1 cellular context compared by ENCODE assay signal in genomic region chr5:55324006-55324405, GRCh38.
TF ChIP-seq lines count a peak whose summit lies in the region.

No MANE protein-coding gene starts in this region.

TF ChIP-seq in HepG2, 621 proteins besides CTCF, POLR2A, EP300 and RAD21:
- TF ChIP-seq KMT2B (CRISPR knock-in tag; IDR thresholded peaks at IDR 0.05) (no peak), FOXP1 (IDR thresholded peaks at IDR 0.05) (no peak), FOXP1 (CRISPR knock-in tag; IDR thresholded peaks at IDR 0.05) (peak; percentile 38; the same call in 1 of the 2 replicates), FOXP4 (CRISPR knock-in tag; IDR thresholded peaks at IDR 0.05) (0 out of 2 replicates have a peak, but pooled peaks have one; percentile 26), SOX6 (IDR thresholded peaks at IDR 0.05) (no peak), SOX6 (CRISPR knock-in tag; IDR thresholded peaks at IDR 0.05) (peak; percentile 33; the same call in 1 of the 2 replicates), SOX5 (CRISPR knock-in tag; IDR thresholded peaks at IDR 0.05; ENCODE audit: borderline replicate concordance) (peak; percentile 55; the same call in 1 of the 2 replicates), PAXIP1 (CRISPR knock-in tag; conservative IDR thresholded peaks at IDR 0.05) (peak; percentile 40; the same call in 1 of the 2 replicates), HOXA3 (CRISPR knock-in tag; IDR thresholded peaks at IDR 0.05) (no peak), FOXA1 (IDR thresholded peaks at IDR 0.05) (no peak), FOXA1 (CRISPR knock-in tag; IDR thresholded peaks at IDR 0.05) (peak; percentile 51), ZNF644 (CRISPR knock-in tag; IDR thresholded peaks at IDR 0.05; ENCODE audit: low read depth) (0 out of 2 replicates have a peak, but pooled peaks have one; percentile 24), SMAD9 (CRISPR knock-in tag; IDR thresholded peaks at IDR 0.05) (no peak), ZNF136 (CRISPR knock-in tag; IDR thresholded peaks at IDR 0.05; ENCODE audit: low read depth) (no peak), DR1 (CRISPR knock-in tag; IDR thresholded peaks at IDR 0.05) (no peak), GATAD2A (CRISPR knock-in tag; IDR thresholded peaks at IDR 0.05) (0 out of 2 replicates have a peak, but pooled peaks have one; percentile 15), HOMEZ (CRISPR knock-in tag; IDR thresholded peaks at IDR 0.05; ENCODE audit: low read depth) (0 out of 2 replicates have a peak, but pooled peaks have one; percentile 47), SAP130 (CRISPR knock-in tag; IDR thresholded peaks at IDR 0.05; ENCODE audit: low read depth) (peak; percentile 38), RORA (CRISPR knock-in tag; IDR thresholded peaks at IDR 0.05) (no peak), FOXA3 (CRISPR knock-in tag; IDR thresholded peaks at IDR 0.05) (peak; percentile 43), SOX13 (IDR thresholded peaks at IDR 0.05) (no peak), SOX13 (CRISPR knock-in tag; conservative IDR thresholded peaks at IDR 0.05 in 1 of 2, IDR thresholded peaks at IDR 0.05 in 1 of 2) (peak in 1 of 2 experiments; percentile 45; a peak in 1 of 4 replicates), CEBPG (CRISPR knock-in tag; IDR thresholded peaks at IDR 0.05) (0 out of 2 replicates have a peak, but pooled peaks have one; percentile 14)
